In genomic region chr6:46689657-46690056, GRCh38 we compare ENCODE assay signal across 35 cellular contexts. TPM values are rescaled to one million over a fixed set of nuclear protein-coding genes. Genes with fewer than 3 reads are reported as not detected.
"Had no signal": no experiment of that assay in that cellular context is flagged by ENCODE, and none has a peak within 500 bp of the region (broad histone marks: within the 10 kb centered on the region; RNA-seq: fewer than 3 reads in every experiment).

No MANE protein-coding gene starts in this region.

- H3K9me3 ChIP-seq: pancreas, psoas muscle, right lobe of liver, sigmoid colon, suprapubic skin, testis, tibial artery, transverse colon, upper lobe of right lung, uterus had no signal

- H3K4me1 ChIP-seq: pancreas, psoas muscle, sigmoid colon, spleen, suprapubic skin, testis, tibial artery, transverse colon, upper lobe of right lung, uterus had no signal

- FAIRE-seq: pancreas had no signal

- ATAC-seq: naive thymus-derived CD8-positive, alpha-beta T cell; natural killer cell treated with Interleukin-12 subunit alpha and Interleukin-12 subunit beta and Interleukin-15 and Interleukin-18, amount 100 ng/mL, for 72 hours; pancreas; psoas muscle; stimulated activated memory B cell treated with anti-CD40 and anti-IgM and Interleukin-4, amounts not matched to agents 10 μg/mL and 1 μg/mL and 100 μg/mL, for 72 hours; stimulated activated naive CD8-positive, alpha-beta T cell treated with anti-CD3 and anti-CD28 coated beads, Interleukin-15, amount 100 ng/mL, for 72 hours; stimulated activated naive CD8-positive, alpha-beta T cell treated with anti-CD3 and anti-CD28 coated beads, Interleukin-15, Interleukin-2, amounts not matched to agents 100 U/mL and 50 U/mL, for 24 hours; upper lobe of right lung had no signal

- H3K4me3 ChIP-seq: pancreas, psoas muscle, right lobe of liver, sigmoid colon, skin epidermis, smooth muscle cell, spleen, suprapubic skin, tibial artery, transverse colon, upper lobe of right lung, uterus had no signal

- H3K4me2 ChIP-seq: smooth muscle cell had no signal

- H3K36me3 ChIP-seq: neutrophil, pancreas, right lobe of liver, sigmoid colon, spleen, suprapubic skin, tibial artery, transverse colon, upper lobe of right lung, uterus had no signal

- H3K27me3 ChIP-seq: neutrophil, pancreas, right lobe of liver, sigmoid colon, spleen, suprapubic skin, testis, tibial artery, transverse colon, upper lobe of right lung, uterus had no signal

- H3K27ac ChIP-seq: neutrophil, pancreas, psoas muscle, right lobe of liver, sigmoid colon, skin epidermis, spleen, suprapubic skin, testis, tibial artery, transverse colon, upper lobe of right lung, uterus had no signal

- DNase-seq: naive thymus-derived CD8-positive, alpha-beta T cell; nephron progenitor cell; nucleus accumbens; pancreas; psoas muscle; right cardiac atrium; right lobe of liver; sigmoid colon; spleen; stimulated activated CD4-positive, alpha-beta T cell treated with anti-CD3 and anti-CD28 coated beads, Interleukin-12 subunit alpha, Interleukin-12 subunit beta, amount 100 ng/mL, for 4 hours; stimulated activated CD4-positive, alpha-beta T cell treated with anti-CD3 and anti-CD28 coated beads, Interleukin-1b, Interleukin-23, amount 100 ng/mL, for 48 hours; stimulated activated CD4-positive, alpha-beta T cell treated with anti-CD3 and anti-CD28 coated beads, Interleukin-4, amount 100 ng/mL, for 1 hour; stimulated activated CD4-positive, alpha-beta T cell treated with anti-CD3 and anti-CD28 coated beads, Interleukin-4, amount 100 ng/mL, for 4 hours; stimulated activated CD8-positive, alpha-beta memory T cell treated with anti-CD3 and anti-CD28 coated beads, Interleukin-4, amount 100 ng/mL, for 48 hours; stimulated activated naive CD4-positive, alpha-beta T cell; stimulated activated naive CD8-positive, alpha-beta T cell treated with anti-CD3 and anti-CD28 coated beads, Interleukin-15, amount 100 ng/mL, for 72 hours; stimulated activated naive CD8-positive, alpha-beta T cell treated with anti-CD3 and anti-CD28 coated beads, Interleukin-15, Interleukin-2, amounts not matched to agents 100 U/mL and 50 U/mL, for 24 hours; substantia nigra; testis; tibial artery; transverse colon; upper lobe of right lung; uterus had no signal

RNA-seq across cellular contexts. Expression of gene TDRD6, which starts 2.0 kb away (rescaled TPM):
- total RNA-seq: natural killer cell treated with Interleukin-12 subunit alpha and Interleukin-12 subunit beta and Interleukin-15 and Interleukin-18, amount 100 ng/mL, for 72 hours had no signal
- polyA plus RNA-seq: naive thymus-derived CD8-positive, alpha-beta T cell; smooth muscle cell had no signal

RNA-seq across cellular contexts. Expression of gene SLC25A27, which starts 36.9 kb away (rescaled TPM):
- polyA plus RNA-seq: naive thymus-derived CD8-positive, alpha-beta T cell had no signal

RNA-seq across cellular contexts. Expression of gene CYP39A1, which starts 37.0 kb away (rescaled TPM):
- total RNA-seq: naive thymus-derived CD8-positive, alpha-beta T cell; natural killer cell treated with Interleukin-12 subunit alpha and Interleukin-12 subunit beta and Interleukin-15 and Interleukin-18, amount 100 ng/mL, for 72 hours had no signal
- polyA plus RNA-seq: naive thymus-derived CD8-positive, alpha-beta T cell had no signal

RNA-seq across cellular contexts. Expression of gene PLA2G7, which starts 45.5 kb away (rescaled TPM):
- total RNA-seq: natural killer cell treated with Interleukin-12 subunit alpha and Interleukin-12 subunit beta and Interleukin-15 and Interleukin-18, amount 100 ng/mL, for 72 hours; osteocyte had no signal
- polyA plus RNA-seq: naive thymus-derived CD8-positive, alpha-beta T cell had no signal

RNA-seq across cellular contexts. Expression of gene ANKRD66, which starts 57.1 kb away (rescaled TPM):
- total RNA-seq: naive thymus-derived CD8-positive, alpha-beta T cell; natural killer cell treated with Interleukin-12 subunit alpha and Interleukin-12 subunit beta and Interleukin-15 and Interleukin-18, amount 100 ng/mL, for 72 hours; neural crest cell; omental fat pad; osteocyte; pancreas; posterior vena cava; psoas muscle; renal cortical epithelial cell; right cardiac atrium; right lobe of liver; sigmoid colon; smooth muscle cell; spleen; suprapubic skin; testis; transverse colon; upper lobe of right lung; urinary bladder had no signal
- polyA plus RNA-seq: naive thymus-derived CD8-positive, alpha-beta T cell; pancreas; psoas muscle; right cardiac atrium; sigmoid colon; smooth muscle cell; spleen; urinary bladder had no signal
